In genomic region chr14:101132051-101132541, GRCh38 we compare ENCODE assay signal across 25 cellular contexts.
A peak's percentile ranks its signal among the peaks of the same experiment; 100 is the strongest.
DNase-seq lines count a peak whose midpoint lies in the region; ATAC-seq and TF ChIP-seq lines count a peak whose summit lies in the region.
"Had no signal": no experiment of that assay in that cellular context is flagged by ENCODE, and none has a peak within 500 bp of the region (broad histone marks: within the 10 kb centered on the region; RNA-seq: fewer than 3 reads in every experiment).

No MANE protein-coding gene starts in this region.

- H4K12ac ChIP-seq in trophoblast cell (ENCODE audit: low read depth, low read length) = no peak overlapping the region

- peak; percentile 14 for DNase-seq in activated CD8-positive, alpha-beta T cell treated with anti-CD3 and anti-CD28 coated beads, Interleukin-2, amount 10 ng/mL, durations not matched to agents 7 days and 5 days
- DNase-seq in activated CD8-positive, alpha-beta T cell treated with anti-CD3 and anti-CD28 coated beads for 36 hours = no peak
- peak; percentile 12 for DNase-seq in D341Med (ENCODE audit: low spot score)
- no peak for DNase-seq in endodermal cell
- peak; percentile 1 for DNase-seq in prostate gland (ENCODE audit: low spot score)
- no peak for DNase-seq in trophoblast cell
- DNase-seq in posterior vena cava (ENCODE audit: low spot score) = no peak
- DNase-seq in NCI-H2081 treated with DMSO at 0.1 percent for 48 hours (lab: John Stamatoyannopoulos, UW) = no peak
- DNase-seq: activated CD4-positive, alpha-beta T cell treated with anti-CD3 and anti-CD28 coated beads, Interleukin-2, amount 50 U/mL, for 1 hour; activated naive CD8-positive, alpha-beta T cell treated with anti-CD3 and anti-CD28 coated beads for 36 hours; anterior cingulate cortex; CD4-positive, alpha-beta memory T cell; colonic mucosa; effector memory CD4-positive, alpha-beta T cell; immature natural killer cell; NCI-H1048; NCI-H82; small intestine; stimulated activated naive CD4-positive, alpha-beta T cell; uterus had no signal

- no peak overlapping the region for H2BK120ac ChIP-seq in trophoblast cell (ENCODE audit: insufficient read depth, low read length, poor library complexity)

- H2BK5ac ChIP-seq in trophoblast cell (ENCODE audit: low read depth, low read length, poor library complexity) = no peak overlapping the region

- CTCF ChIA-PET in activated CD8-positive, alpha-beta T cell treated with anti-CD3 and anti-CD28 coated beads, Interleukin-2, amount 10 ng/mL, durations not matched to agents 7 days and 5 days (lab: Charles Lee) = no interaction called here
- CTCF ChIA-PET in activated CD8-positive, alpha-beta T cell treated with anti-CD3 and anti-CD28 coated beads for 36 hours (lab: Charles Lee) = no interaction called here

- no peaks in the 10 kb centered on the region for H3K27me3 ChIP-seq in endodermal cell (ENCODE audit: control insufficient read depth, insufficient read depth, low read length, poor library complexity, severe bottlenecking)
- no peaks in the 10 kb centered on the region for H3K27me3 ChIP-seq in prostate gland (replicated peaks; ENCODE audit: insufficient read depth)
- H3K27me3 ChIP-seq in trophoblast cell (ENCODE audit: insufficient read depth, low read length) = no peaks in the 10 kb centered on the region
- H3K27me3 ChIP-seq: colonic mucosa, SJCRH30, uterus had no signal

- H3K9me3 Mint-ChIP-seq in activated CD8-positive, alpha-beta T cell treated with anti-CD3 and anti-CD28 coated beads, Interleukin-2, amount 10 ng/mL, durations not matched to agents 7 days and 5 days (ENCODE audit: insufficient read depth) = no peaks in the 10 kb centered on the region
- no peaks in the 10 kb centered on the region for H3K9me3 Mint-ChIP-seq in activated CD8-positive, alpha-beta T cell treated with anti-CD3 and anti-CD28 coated beads for 36 hours
- H3K9me3 Mint-ChIP-seq in endodermal cell = peaks cover 8% of the 10 kb centered on the region
- H3K9me3 Mint-ChIP-seq: activated T-helper 2 cell treated with anti-CD3 and anti-CD28 coated beads, Interferon-gamma antibody, Interleukin-2, Interleukin-4, amounts not matched to agents 10 μg/mL and 5 μg/mL and 100 μg/mL, durations not matched to agents 14 hours and 24 hours and 36 hours; immature natural killer cell had no signal

- no peak overlapping the region for H2BK12ac ChIP-seq in trophoblast cell (ENCODE audit: low read length)

- H2AK5ac ChIP-seq in trophoblast cell (ENCODE audit: low read length) = no peak overlapping the region

- H3K27ac ChIP-seq in endodermal cell (ENCODE audit: low read depth, low read length) (no peak overlapping the region), prostate gland (no peak overlapping the region), trophoblast cell (ENCODE audit: low read depth, low read length) (no peak overlapping the region)
- H3K27ac ChIP-seq: breast epithelium, colonic mucosa, SJCRH30, uterus had no signal

- H3K14ac ChIP-seq in trophoblast cell (ENCODE audit: low read length) = no peak overlapping the region

- no peak for TF ChIP-seq POLR2A in prostate gland (IDR thresholded peaks at IDR 0.05)

- H3K4me1 Mint-ChIP-seq in activated CD8-positive, alpha-beta T cell treated with anti-CD3 and anti-CD28 coated beads, Interleukin-2, amount 10 ng/mL, durations not matched to agents 7 days and 5 days (ENCODE audit: low read depth) = peaks cover 13% of the 10 kb centered on the region
- H3K4me1 Mint-ChIP-seq in activated CD8-positive, alpha-beta T cell treated with anti-CD3 and anti-CD28 coated beads for 36 hours (ENCODE audit: low read depth) = peaks cover 3% of the 10 kb centered on the region
- H3K4me1 Mint-ChIP-seq in endodermal cell = peaks cover 37% of the 10 kb centered on the region
- H3K4me1 Mint-ChIP-seq: activated naive CD8-positive, alpha-beta T cell treated with anti-CD3 and anti-CD28 coated beads for 36 hours; CD4-positive, alpha-beta memory T cell; immature natural killer cell; T-cell; WTC11 had no signal

- H4K8ac ChIP-seq in trophoblast cell (ENCODE audit: low read depth, low read length) = no peak overlapping the region

- no peaks in the 10 kb centered on the region for H3K79me1 ChIP-seq in trophoblast cell (ENCODE audit: low read length)

- H3K23ac ChIP-seq in trophoblast cell (ENCODE audit: low read length) = no peak overlapping the region

- no peak overlapping the region for H3K27ac Mint-ChIP-seq in activated CD8-positive, alpha-beta T cell treated with anti-CD3 and anti-CD28 coated beads, Interleukin-2, amount 10 ng/mL, durations not matched to agents 7 days and 5 days
- no peak overlapping the region for H3K27ac Mint-ChIP-seq in activated CD8-positive, alpha-beta T cell treated with anti-CD3 and anti-CD28 coated beads for 36 hours
- peak overlapping the region; percentile 52 for H3K27ac Mint-ChIP-seq in endodermal cell
- H3K27ac Mint-ChIP-seq: activated naive CD8-positive, alpha-beta T cell treated with anti-CD3 and anti-CD28 coated beads for 36 hours; activated T-helper 2 cell treated with anti-CD3 and anti-CD28 coated beads, Interferon-gamma antibody, Interleukin-2, Interleukin-4, amounts not matched to agents 10 μg/mL and 5 μg/mL and 100 μg/mL, durations not matched to agents 14 hours and 24 hours and 36 hours; CD4-positive, alpha-beta memory T cell; immature natural killer cell; T-cell; WTC11 had no signal

- no peak overlapping the region for H3K4me3 Mint-ChIP-seq in activated CD8-positive, alpha-beta T cell treated with anti-CD3 and anti-CD28 coated beads, Interleukin-2, amount 10 ng/mL, durations not matched to agents 7 days and 5 days
- H3K4me3 Mint-ChIP-seq in activated CD8-positive, alpha-beta T cell treated with anti-CD3 and anti-CD28 coated beads for 36 hours = no peak overlapping the region
- no peak overlapping the region for H3K4me3 Mint-ChIP-seq in endodermal cell
- H3K4me3 Mint-ChIP-seq: activated naive CD8-positive, alpha-beta T cell treated with anti-CD3 and anti-CD28 coated beads for 36 hours; CD4-positive, alpha-beta memory T cell; immature natural killer cell; T-cell; WTC11 had no signal

- no peak overlapping the region for H2AFZ ChIP-seq in trophoblast cell (ENCODE audit: insufficient read depth, low read length, poor library complexity)

- H3K4me1 ChIP-seq in endodermal cell (ENCODE audit: control insufficient read depth, insufficient read depth, low read length) = peaks cover 17% of the 10 kb centered on the region
- H3K4me1 ChIP-seq in prostate gland (replicated peaks) = no peaks in the 10 kb centered on the region
- no peaks in the 10 kb centered on the region for H3K4me1 ChIP-seq in trophoblast cell (ENCODE audit: control insufficient read depth in 1 of 2, insufficient read depth in 2 of 2, low read length in 2 of 2)
- H3K4me1 ChIP-seq: breast epithelium, colonic mucosa, SJCRH30, uterus had no signal

- no peak overlapping the region for H3K4me3 ChIP-seq in endodermal cell (ENCODE audit: low read length)
- H3K4me3 ChIP-seq in prostate gland = no peak overlapping the region
- H3K4me3 ChIP-seq in trophoblast cell (ENCODE audit: low read depth, low read length) = no peak overlapping the region
- H3K4me3 ChIP-seq: breast epithelium, colonic mucosa, SJCRH30, uterus had no signal

- peaks cover 11% of the 10 kb centered on the region for H3K9me3 ChIP-seq in endodermal cell (ENCODE audit: control insufficient read depth, low read length)
- no peaks in the 10 kb centered on the region for H3K9me3 ChIP-seq in prostate gland
- H3K9me3 ChIP-seq in trophoblast cell (ENCODE audit: insufficient read depth, low read depth, low read length) = peaks cover 3% of the 10 kb centered on the region
- H3K9me3 ChIP-seq: breast epithelium, colonic mucosa, SJCRH30, uterus had no signal

- H3K4ac ChIP-seq in trophoblast cell (ENCODE audit: low read depth, low read length) = no peak overlapping the region

- H4K91ac ChIP-seq in trophoblast cell (ENCODE audit: low read depth, low read length) = no peak overlapping the region

- peaks cover 13% of the 10 kb centered on the region for H3K27me3 Mint-ChIP-seq in activated CD8-positive, alpha-beta T cell treated with anti-CD3 and anti-CD28 coated beads, Interleukin-2, amount 10 ng/mL, durations not matched to agents 7 days and 5 days (ENCODE audit: low read depth)
- peaks cover 19% of the 10 kb centered on the region for H3K27me3 Mint-ChIP-seq in activated CD8-positive, alpha-beta T cell treated with anti-CD3 and anti-CD28 coated beads for 36 hours
- peaks cover 2% of the 10 kb centered on the region for H3K27me3 Mint-ChIP-seq in endodermal cell (ENCODE audit: insufficient read depth)

- 74 to 89% methylated on average over 5 to 10 of the region's 10 CpGs for WGBS in endodermal cell (ENCODE audit: insufficient coverage in 1 of 2, insufficient read length in 1 of 2), 2 experiments
- 74% methylated on average over 10 of the region's 10 CpGs for WGBS in prostate gland
- no CpG with 5 or more reads among the region's 10 CpGs for WGBS in trophoblast cell (ENCODE audit: extremely low coverage, insufficient coverage, insufficient read length)

- TF ChIP-seq CTCF in activated CD8-positive, alpha-beta T cell treated with anti-CD3 and anti-CD28 coated beads for 36 hours (IDR thresholded peaks at IDR 0.05) = no peak
- TF ChIP-seq CTCF in endodermal cell (conservative IDR thresholded peaks at IDR 0.05) (no peak), prostate gland (IDR thresholded peaks at IDR 0.05) (no peak)

- H3K36me3 Mint-ChIP-seq in activated CD8-positive, alpha-beta T cell treated with anti-CD3 and anti-CD28 coated beads, Interleukin-2, amount 10 ng/mL, durations not matched to agents 7 days and 5 days (ENCODE audit: low read depth) = no peaks in the 10 kb centered on the region
- H3K36me3 Mint-ChIP-seq in activated CD8-positive, alpha-beta T cell treated with anti-CD3 and anti-CD28 coated beads for 36 hours (ENCODE audit: low read depth) = no peaks in the 10 kb centered on the region
- no peaks in the 10 kb centered on the region for H3K36me3 Mint-ChIP-seq in endodermal cell (ENCODE audit: low read depth)
- H3K36me3 Mint-ChIP-seq: activated naive CD8-positive, alpha-beta T cell treated with anti-CD3 and anti-CD28 coated beads for 36 hours; CD4-positive, alpha-beta memory T cell; immature natural killer cell; T-cell; WTC11 had no signal

- H3K9ac ChIP-seq in endodermal cell (ENCODE audit: extremely low read depth, low read length, poor library complexity, severe bottlenecking) (no peak overlapping the region), trophoblast cell (ENCODE audit: low read length) (no peak overlapping the region)

- POLR2A ChIA-PET in activated CD8-positive, alpha-beta T cell treated with anti-CD3 and anti-CD28 coated beads, Interleukin-2, amount 10 ng/mL, durations not matched to agents 7 days and 5 days (lab: Charles Lee) = no interaction called here
- POLR2A ChIA-PET in activated CD8-positive, alpha-beta T cell treated with anti-CD3 and anti-CD28 coated beads for 36 hours (lab: Charles Lee) = interaction anchor here (1.1 to 1.7 kb wide), 2 partner anchors 12 to 16 kb away, joined by 3 to 5 read pairs; no protein-coding TSS in a partner anchor

- H3K36me3 ChIP-seq in endodermal cell (ENCODE audit: control insufficient read depth, insufficient read depth, low read length) (no peaks in the 10 kb centered on the region), prostate gland (no peaks in the 10 kb centered on the region), trophoblast cell (ENCODE audit: control insufficient read depth in 1 of 2, insufficient read depth in 2 of 2, low read length in 2 of 2) (no peaks in the 10 kb centered on the region)
- H3K36me3 ChIP-seq: breast epithelium, colonic mucosa, SJCRH30, uterus had no signal

- H3K4me2 ChIP-seq in trophoblast cell (ENCODE audit: low read length) = no peak overlapping the region

- no peaks in the 10 kb centered on the region for H3K79me2 ChIP-seq in trophoblast cell (ENCODE audit: control insufficient read depth, insufficient read depth, low read length, poor library complexity)

- ATAC-seq in activated CD8-positive, alpha-beta T cell treated with anti-CD3 and anti-CD28 coated beads, Interleukin-2, amount 10 ng/mL, durations not matched to agents 7 days and 5 days = no peak
- no peak for ATAC-seq in activated CD8-positive, alpha-beta T cell treated with anti-CD3 and anti-CD28 coated beads for 36 hours

- H3K18ac ChIP-seq in trophoblast cell (ENCODE audit: low read length) = no peak overlapping the region

- intact Hi-C loops in activated CD8-positive, alpha-beta T cell treated with anti-CD3 and anti-CD28 coated beads for 36 hours (cut with micrococcal nuclease) = no loop called here
- intact Hi-C loops in prostate gland (cut with DNase I) = no loop called here
- intact Hi-C loops in posterior vena cava (cut with DNase I) = no loop called here

Comparison
In these comparisons a context has a peak if more than half of its experiments do, and no peak if none do; other contexts are left out.
1. DNase-seq: peak in activated CD8-positive, alpha-beta T cell treated with anti-CD3 and anti-CD28 coated beads, Interleukin-2, amount 10 ng/mL, durations not matched to agents 7 days and 5 days (single experiment), D341Med (single experiment) and prostate gland (single experiment); none in activated CD8-positive, alpha-beta T cell treated with anti-CD3 and anti-CD28 coated beads for 36 hours (single experiment), endodermal cell (single experiment), trophoblast cell (0 of 2), posterior vena cava (single experiment) and NCI-H2081 treated with DMSO at 0.1 percent for 48 hours (single experiment).